ENCODE assay signal across 24 cellular contexts in genomic region chr7:83732305-83732704, GRCh38.
DNase-seq lines count a peak whose midpoint lies in the region; ATAC-seq and TF ChIP-seq lines count a peak whose summit lies in the region.
"Had no signal": no experiment of that assay in that cellular context is flagged by ENCODE, and none has a peak within 500 bp of the region (broad histone marks: within the 10 kb centered on the region; RNA-seq: fewer than 3 reads in every experiment).

No MANE protein-coding gene starts in this region.

- ATAC-seq in effector memory CD8-positive, alpha-beta T cell (replicated peaks): no peak
- ATAC-seq in SK-N-SH treated with all-trans-retinoic acid at 6 μM for 48 hours: no peak
- ATAC-seq: activated naive CD4-positive, alpha-beta T cell treated with anti-CD3 and anti-CD28 coated beads, Interleukin-2, amount 50 U/mL, for 72 hours; esophagus mucosa; lower lobe of right lung; sciatic nerve; stimulated activated naive CD8-positive, alpha-beta T cell treated with anti-CD3 and anti-CD28 coated beads, Interleukin-15, amount 100 ng/mL, for 72 hours; upper lobe of right lung had no signal

- H3K27me3 Mint-ChIP-seq in effector memory CD8-positive, alpha-beta T cell: no peaks in the 10 kb centered on the region
- H3K27me3 Mint-ChIP-seq: CD4-positive, CD25-positive, alpha-beta regulatory T cell; stimulated activated naive CD8-positive, alpha-beta T cell treated with anti-CD3 and anti-CD28 coated beads, Interleukin-15, amount 100 ng/mL, for 72 hours had no signal

- H3K4me3 Mint-ChIP-seq in effector memory CD8-positive, alpha-beta T cell: no peak overlapping the region
- H3K4me3 Mint-ChIP-seq: CD4-positive, CD25-positive, alpha-beta regulatory T cell; stimulated activated naive CD8-positive, alpha-beta T cell treated with anti-CD3 and anti-CD28 coated beads, Interleukin-15, amount 100 ng/mL, for 72 hours had no signal

- H3K27ac Mint-ChIP-seq in effector memory CD8-positive, alpha-beta T cell: no peak overlapping the region
- H3K27ac Mint-ChIP-seq: activated naive CD4-positive, alpha-beta T cell treated with anti-CD3 and anti-CD28 coated beads, Interleukin-2, amount 50 U/mL, for 72 hours; CD4-positive, CD25-positive, alpha-beta regulatory T cell; stimulated activated naive CD8-positive, alpha-beta T cell treated with anti-CD3 and anti-CD28 coated beads, Interleukin-15, amount 100 ng/mL, for 72 hours had no signal

- peak overlapping the region; percentile 4; the same call in 1 of the 2 replicates for H3K4me2 ChIP-seq in BLaER1

- no peaks in the 10 kb centered on the region for H3K36me3 ChIP-seq in BLaER1
- H3K36me3 ChIP-seq: cardiac muscle cell, lower lobe of right lung, upper lobe of right lung had no signal

- TF ChIP-seq CTCF in HL-60 (IDR thresholded peaks at IDR 0.05; ENCODE audit: insufficient read depth, low read length) (no peak), choroid plexus epithelial cell (conservative IDR thresholded peaks at IDR 0.05; ENCODE audit: low read depth, low read length) (no peak), GM20000 (IDR thresholded peaks at IDR 0.05; ENCODE audit: extremely low read depth, missing control alignments) (no peak)

- H3K4me1 Mint-ChIP-seq in effector memory CD8-positive, alpha-beta T cell (ENCODE audit: low read depth in 2 of 2): no peaks in the 10 kb centered on the region
- H3K4me1 Mint-ChIP-seq: CD4-positive, CD25-positive, alpha-beta regulatory T cell; stimulated activated naive CD8-positive, alpha-beta T cell treated with anti-CD3 and anti-CD28 coated beads, Interleukin-15, amount 100 ng/mL, for 72 hours had no signal

- DNase-seq in HL-60 (ENCODE audit: low read depth in 1 of 2, low spot score in 1 of 2) (peak in 1 of 2 experiments; percentile 79), NCI-H69 (lab: John Stamatoyannopoulos, UW) (peak; percentile 63), choroid plexus epithelial cell (ENCODE audit: low read depth) (peak; percentile 30), GM20000 (ENCODE audit: low spot score) (no peak), SHP77 (lab: John Stamatoyannopoulos, UW) (no peak)
- DNase-seq in effector memory CD8-positive, alpha-beta T cell: no peak
- DNase-seq: activated CD4-positive, CD25-positive, alpha-beta regulatory T cell; activated T-cell treated with anti-CD3 and anti-CD28 coated beads, Interleukin-2, amount 50 U/mL, for 48 hours; CD4-positive, CD25-positive, alpha-beta regulatory T cell; DMS153; H7; head of caudate nucleus; IMR-90; lower lobe of right lung; NCI-H2227 treated with DMSO at 0.1 percent for 48 hours; SIG-M5; stimulated activated naive CD8-positive, alpha-beta T cell treated with anti-CD3 and anti-CD28 coated beads, Interleukin-15, amount 100 ng/mL, for 72 hours; upper lobe of right lung had no signal

- H3K9ac ChIP-seq in BLaER1: no peak overlapping the region

- H4K20me1 ChIP-seq in BLaER1: no peaks in the 10 kb centered on the region

- H3K4me3 ChIP-seq in BLaER1 (no peak overlapping the region), HL-60 (replicated peaks; ENCODE audit: insufficient read depth, low read length) (no peak overlapping the region), choroid plexus epithelial cell (ENCODE audit: low read depth, low read length) (no peak overlapping the region)
- H3K4me3 ChIP-seq: cardiac muscle cell, lower lobe of right lung, upper lobe of right lung had no signal

- H3K27me3 ChIP-seq in BLaER1 (no peaks in the 10 kb centered on the region), HL-60 (ENCODE audit: insufficient read depth, poor library complexity, severe bottlenecking) (no peaks in the 10 kb centered on the region)
- H3K27me3 ChIP-seq: cardiac muscle cell, upper lobe of right lung had no signal

- peaks cover 7% of the 10 kb centered on the region in 2 donors for H3K9me3 Mint-ChIP-seq in effector memory CD8-positive, alpha-beta T cell

- no peak overlapping the region for H3K27ac ChIP-seq in BLaER1
- H3K27ac ChIP-seq in HL-60 (replicated peaks): peak overlapping the region; percentile 79
- H3K27ac ChIP-seq: cardiac muscle cell, lower lobe of right lung, upper lobe of right lung had no signal

- H3K36me3 Mint-ChIP-seq in effector memory CD8-positive, alpha-beta T cell (ENCODE audit: insufficient read depth): peaks cover 3% of the 10 kb centered on the region
- H3K36me3 Mint-ChIP-seq: activated naive CD4-positive, alpha-beta T cell treated with anti-CD3 and anti-CD28 coated beads, Interleukin-2, amount 50 U/mL, for 72 hours; CD4-positive, CD25-positive, alpha-beta regulatory T cell had no signal

- no peaks in the 10 kb centered on the region for H3K9me3 ChIP-seq in BLaER1
- H3K9me3 ChIP-seq: lower lobe of right lung, upper lobe of right lung had no signal

- peaks cover 6% of the 10 kb centered on the region for H3K4me1 ChIP-seq in BLaER1
- H3K4me1 ChIP-seq: lower lobe of right lung, upper lobe of right lung had no signal

TF ChIP-seq in SK-N-SH treated with all-trans-retinoic acid at 6 μM for 48 hours, 23 proteins besides CTCF, POLR2A, EP300 and RAD21:
- no peak for TF ChIP-seq ARNTL (CRISPR knock-in tag; IDR thresholded peaks at IDR 0.05; ENCODE audit: borderline replicate concordance, low read depth)
- no peak for TF ChIP-seq ISL1 (CRISPR knock-in tag; IDR thresholded peaks at IDR 0.05)
- no peak for TF ChIP-seq TOX (CRISPR knock-in tag; IDR thresholded peaks at IDR 0.05; ENCODE audit: borderline replicate concordance)
- no peak for TF ChIP-seq BACH2 (CRISPR knock-in tag; IDR thresholded peaks at IDR 0.05; ENCODE audit: borderline replicate concordance)
- no peak for TF ChIP-seq ZFP3 (CRISPR knock-in tag; IDR thresholded peaks at IDR 0.05)
- no peak for TF ChIP-seq ESRRG (CRISPR knock-in tag; IDR thresholded peaks at IDR 0.05)
- no peak for TF ChIP-seq CSRNP3 (CRISPR knock-in tag; IDR thresholded peaks at IDR 0.05)
- no peak for TF ChIP-seq ZC3H10 (CRISPR knock-in tag; IDR thresholded peaks at IDR 0.05)
- TF ChIP-seq SNAI2 (CRISPR knock-in tag; IDR thresholded peaks at IDR 0.05): no peak
- no peak for TF ChIP-seq CSDC2 (CRISPR knock-in tag; IDR thresholded peaks at IDR 0.05)
- TF ChIP-seq ZNF8 (CRISPR knock-in tag; IDR thresholded peaks at IDR 0.05): no peak
- no peak for TF ChIP-seq GLIS3 (CRISPR knock-in tag; IDR thresholded peaks at IDR 0.05)
- TF ChIP-seq TSHZ2 (CRISPR knock-in tag; IDR thresholded peaks at IDR 0.05): no peak
- TF ChIP-seq CREB5 (CRISPR knock-in tag; IDR thresholded peaks at IDR 0.05; ENCODE audit: low read depth): no peak

Comparison
In these comparisons a context has a peak if more than half of its experiments do, and no peak if none do; other contexts are left out.
1. DNase-seq: peak in NCI-H69 (single experiment) and choroid plexus epithelial cell (single experiment); none in effector memory CD8-positive, alpha-beta T cell (0 of 3), GM20000 (single experiment) and SHP77 (0 of 2).